In genomic region chr2:96507957-96508520, GRCh38 we compare ENCODE assay signal across 8 cellular contexts. TPM values are rescaled to one million over a fixed set of nuclear protein-coding genes. Genes with fewer than 3 reads are reported as not detected.
DNase-seq lines count a peak whose midpoint lies in the region; ATAC-seq and TF ChIP-seq lines count a peak whose summit lies in the region.

No MANE protein-coding gene starts in this region.

- H3K4me1 ChIP-seq in duodenal mucosa (ENCODE audit: control insufficient read depth in 1 of 2, insufficient read depth in 2 of 2, low read length in 2 of 2): peaks cover 22 to 32% of the 10 kb centered on the region in 2 donors

- peaks cover 0 to 6% of the 10 kb centered on the region in 2 donors for H3K27me3 ChIP-seq in duodenal mucosa (ENCODE audit: control insufficient read depth in 1 of 2, insufficient read depth in 2 of 2, low read length in 2 of 2)

- peak; percentile 57 for ATAC-seq in HG02884 (IDR thresholded peaks at IDR 0.05; ENCODE audit: unreplicated experiment)
- no peak for ATAC-seq in HG03520 (IDR thresholded peaks at IDR 0.05; ENCODE audit: unreplicated experiment)

- H3K27ac ChIP-seq in duodenal mucosa (ENCODE audit: low read depth, low read length): no peak overlapping the region

- H3K9me3 ChIP-seq in duodenal mucosa (ENCODE audit: control insufficient read depth in 1 of 2, low read length in 2 of 2): no peaks in the 10 kb centered on the region

- TF ChIP-seq CTCF in GM12874 (IDR thresholded peaks at IDR 0.05; ENCODE audit: insufficient read depth, low read depth, low read length): peak; percentile 98

- no peaks in the 10 kb centered on the region for H3K36me3 ChIP-seq in duodenal mucosa (ENCODE audit: control insufficient read depth in 1 of 2, insufficient read depth in 2 of 2, low read length in 2 of 2)

- peak overlapping the region; percentile 67 to 72 for H3K4me3 ChIP-seq in duodenal mucosa (ENCODE audit: low read depth in 1 of 2, low read length in 2 of 2)

- H3K9ac ChIP-seq in duodenal mucosa (ENCODE audit: low read depth in 1 of 2, low read length in 2 of 2): no peak overlapping the region

- DNase-seq in NCI-H510A (lab: John Stamatoyannopoulos, UW): peak; percentile 27
- peak; percentile 90 to 91 for DNase-seq in activated CD4-positive, alpha-beta T cell treated with anti-CD3 and anti-CD28 coated beads, Interleukin-2, amount 50 U/mL, for 48 hours
- peak; percentile 94 for DNase-seq in mesenteric fat pad (ENCODE audit: low spot score)
- peak; percentile 76 to 86 for DNase-seq in stimulated activated CD8-positive, alpha-beta memory T cell treated with anti-CD3 and anti-CD28 coated beads, Interleukin-2, amount 100 ng/mL, for 1 hour (ENCODE audit: low read depth in 2 of 2)

RNA-seq across cellular contexts. Expression of gene NEURL3, which starts 2.9 kb away (rescaled TPM):
- not detected for total RNA-seq in mesenteric fat pad

RNA-seq across cellular contexts. Expression of gene ARID5A, which starts 28.5 kb away (rescaled TPM):
- total RNA-seq in mesenteric fat pad: 50.9 TPM

Comparison
In these comparisons a context has a peak if more than half of its experiments do, and no peak if none do; other contexts are left out.
1. DNase-seq: peak in every context shown above with its lines; median percentile 94 in mesenteric fat pad; 90 in activated CD4-positive, alpha-beta T cell treated with anti-CD3 and anti-CD28 coated beads, Interleukin-2, amount 50 U/mL, for 48 hours; 81 in stimulated activated CD8-positive, alpha-beta memory T cell treated with anti-CD3 and anti-CD28 coated beads, Interleukin-2, amount 100 ng/mL, for 1 hour; 27 in NCI-H510A.